In the genomic region with DNA sequence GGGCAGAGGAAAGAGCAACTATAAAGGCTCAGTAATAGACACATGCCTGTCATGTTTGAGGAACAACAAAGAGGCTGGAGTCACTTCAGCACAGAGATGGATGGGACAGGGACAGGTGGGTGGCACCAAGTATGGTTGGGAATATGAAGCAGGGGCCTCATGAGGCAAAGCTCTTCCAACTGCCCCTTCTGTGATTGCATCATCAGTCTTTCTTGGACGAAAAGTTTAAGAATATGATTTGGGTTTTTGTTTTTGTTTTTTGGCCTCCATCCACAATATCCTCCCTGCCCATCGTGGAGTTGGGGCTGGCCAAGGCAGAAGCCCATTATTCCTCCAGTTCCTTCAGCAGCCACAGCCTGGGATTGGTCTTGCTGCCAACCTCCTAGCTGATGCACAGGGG, we compare ENCODE assay signal across 35 cellular contexts. TPM values are rescaled to one million over a fixed set of nuclear protein-coding genes. Genes with fewer than 3 reads are reported as not detected.
"Had no signal": no experiment of that assay in that cellular context is flagged by ENCODE, and none has a peak within 500 bp of the region (broad histone marks: within the 10 kb centered on the region; RNA-seq: fewer than 3 reads in every experiment).

No MANE protein-coding gene starts in this region.

- H3K36me3 ChIP-seq: colonic mucosa, esophagus squamous epithelium, gastrocnemius medialis, heart right ventricle, left lung, lower lobe of right lung had no signal

- H3K4me3 ChIP-seq: colonic mucosa, esophagus squamous epithelium, gastrocnemius medialis, heart right ventricle, left lung, lower lobe of right lung, mucosa of descending colon had no signal

- H3K27ac ChIP-seq: colonic mucosa, epithelial cell of prostate, esophagus squamous epithelium, gastrocnemius medialis, heart right ventricle, left lung, lower lobe of right lung had no signal

- H3K36me3 Mint-ChIP-seq: mesothelial cell of epicardium, naive B cell had no signal

- H3K4me1 Mint-ChIP-seq: endodermal cell, mesothelial cell of epicardium, naive B cell had no signal

- ATAC-seq: effector memory CD8-positive, alpha-beta T cell; esophagus mucosa; gastrocnemius medialis; heart right ventricle; left cardiac atrium; left lung; left ventricle myocardium superior; lower lobe of right lung; mucosa of descending colon had no signal

- H3K9me3 Mint-ChIP-seq: dendritic cell treated with granulocyte-macrophage colony-stimulating factor and Interleukin-4, amounts not matched to agents 40 ng/mL and 50 ng/mL, for 4 days; effector memory CD8-positive, alpha-beta T cell had no signal

- H3K27me3 ChIP-seq: esophagus squamous epithelium, gastrocnemius medialis, left lung had no signal

- H3K27ac Mint-ChIP-seq: dendritic cell treated with granulocyte-macrophage colony-stimulating factor and Interleukin-4, amounts not matched to agents 40 ng/mL and 50 ng/mL, for 4 days; effector memory CD8-positive, alpha-beta T cell; endodermal cell; mesothelial cell of epicardium; naive B cell had no signal

- H3K27me3 Mint-ChIP-seq: dendritic cell treated with granulocyte-macrophage colony-stimulating factor and Interleukin-4, amounts not matched to agents 40 ng/mL and 50 ng/mL, for 4 days; effector memory CD8-positive, alpha-beta T cell had no signal

- FAIRE-seq: endometrium, islet of Langerhans, keratinocyte had no signal

- H3K9me3 ChIP-seq: colonic mucosa, esophagus squamous epithelium, gastrocnemius medialis, heart right ventricle, left lung, lower lobe of right lung, mucosa of descending colon had no signal

- DNase-seq: colonic mucosa; cortex of kidney; effector CD8-positive, alpha-beta T cell; effector memory CD8-positive, alpha-beta T cell; endodermal cell; erythroblast; esophagus squamous epithelium; foreskin fibroblast; foreskin melanocyte; gastrocnemius medialis; glutamatergic neuron; head of caudate nucleus; heart right ventricle; hippocampal formation; left cardiac atrium; left lung; left ventricle myocardium superior; lower lobe of right lung; mesenchymal stem cell; mucosa of descending colon; naive B cell had no signal

- H3K4me1 ChIP-seq: colonic mucosa, esophagus squamous epithelium, gastrocnemius medialis, heart right ventricle, left lung, lower lobe of right lung had no signal

- H3K4me3 Mint-ChIP-seq: dendritic cell treated with granulocyte-macrophage colony-stimulating factor and Interleukin-4, amounts not matched to agents 40 ng/mL and 50 ng/mL, for 4 days; effector memory CD8-positive, alpha-beta T cell; endodermal cell; mesothelial cell of epicardium had no signal

RNA-seq across cellular contexts. Expression of a gene that starts 34.4 kb away (rescaled TPM):
- total RNA-seq: dermis microvascular lymphatic vessel endothelial cell, endodermal cell, esophagus mucosa, esophagus squamous epithelium, gastrocnemius medialis, glomerular endothelial cell, heart right ventricle, kidney epithelial cell, left cardiac atrium, left lung, left ventricle myocardium superior, lower leg skin, lower lobe of right lung, lung microvascular endothelial cell, mesenteric fat pad, mesothelial cell of epicardium, mucosa of descending colon, myocyte had no signal
- polyA plus RNA-seq: heart right ventricle, keratinocyte had no signal

RNA-seq across cellular contexts. Expression of a gene that starts 34.7 kb away (rescaled TPM):
- total RNA-seq: dermis microvascular lymphatic vessel endothelial cell, endodermal cell, esophagus mucosa, esophagus squamous epithelium, gastrocnemius medialis, glomerular endothelial cell, heart right ventricle, kidney epithelial cell, left cardiac atrium, left lung, left ventricle myocardium superior, lower leg skin, lower lobe of right lung, lung microvascular endothelial cell, mesenteric fat pad, mesothelial cell of epicardium, mucosa of descending colon, myocyte had no signal
- polyA plus RNA-seq: heart right ventricle, keratinocyte had no signal

RNA-seq across cellular contexts. Expression of a gene that starts 56.3 kb away (rescaled TPM):
- total RNA-seq: colonic mucosa, dermis microvascular lymphatic vessel endothelial cell, endodermal cell, esophagus mucosa, esophagus squamous epithelium, gastrocnemius medialis, glomerular endothelial cell, heart right ventricle, kidney epithelial cell, left cardiac atrium, left lung, left ventricle myocardium superior, lower leg skin, lower lobe of right lung, lung microvascular endothelial cell, mesenteric fat pad, mesothelial cell of epicardium, mucosa of descending colon, myocyte had no signal
- polyA plus RNA-seq: heart right ventricle, keratinocyte had no signal
